12 cellular contexts compared by ENCODE assay signal in genomic region chr10:73758704-73759511, GRCh38. TPM values are rescaled to one million over a fixed set of nuclear protein-coding genes. Genes with fewer than 3 reads are reported as not detected.
DNase-seq lines count a peak whose midpoint lies in the region; ATAC-seq and TF ChIP-seq lines count a peak whose summit lies in the region.
"Had no signal": no experiment of that assay in that cellular context is flagged by ENCODE, and none has a peak within 500 bp of the region (broad histone marks: within the 10 kb centered on the region; RNA-seq: fewer than 3 reads in every experiment).

No MANE protein-coding gene starts in this region.

- peaks cover 49% of the 10 kb centered on the region for H3K36me3 ChIP-seq in CD8-positive, alpha-beta T cell (ENCODE audit: insufficient read depth, low read length)
- H3K36me3 ChIP-seq in lung (ENCODE audit: control insufficient read depth in 2 of 2, insufficient read depth in 2 of 2, low read length in 2 of 2): peaks cover 34 to 41% of the 10 kb centered on the region in 2 donors

- no peaks in the 10 kb centered on the region for H3K27me3 Mint-ChIP-seq in CD8-positive, alpha-beta T cell (ENCODE audit: low read depth)
- H3K27me3 Mint-ChIP-seq in T-helper 17 cell: no peaks in the 10 kb centered on the region

- intact Hi-C loops in CD8-positive, alpha-beta T cell (cut with DNase I, micrococcal nuclease): loop anchor here (2.0 kb wide), 1 partner anchor 14 kb away; the partner anchor contains the start of gene SEC24C (in 2 of the 2)

- H3K4me1 ChIP-seq in CD8-positive, alpha-beta T cell (ENCODE audit: insufficient read depth, low read length): peaks cover 29% of the 10 kb centered on the region
- peaks cover 0 to 8% of the 10 kb centered on the region in 2 donors for H3K4me1 ChIP-seq in lung (ENCODE audit: control insufficient read depth in 2 of 2, insufficient read depth in 2 of 2, low read length in 2 of 2)

- H3K27me3 ChIP-seq in CD8-positive, alpha-beta T cell (ENCODE audit: insufficient read depth, low read length): no peaks in the 10 kb centered on the region
- no peaks in the 10 kb centered on the region for H3K27me3 ChIP-seq in lung (ENCODE audit: control insufficient read depth, insufficient read depth)
- H3K27me3 ChIP-seq: Peyer's patch had no signal

- peak; percentile 10 for ATAC-seq in CD8-positive, alpha-beta T cell
- ATAC-seq in HG02885 (IDR thresholded peaks at IDR 0.05; ENCODE audit: poor library complexity, unreplicated experiment) (peak; percentile 10), T-helper 17 cell (no peak), lung (ENCODE audit: insufficient read depth, low FRiP score) (peak; percentile 44), HG03457 (IDR thresholded peaks at IDR 0.05; ENCODE audit: unreplicated experiment) (no peak)

- peak in 2 of 7 experiments; percentile 24 to 32 for DNase-seq in CD8-positive, alpha-beta T cell
- no peak for DNase-seq in T-helper 17 cell
- no peak for DNase-seq in lung (ENCODE audit: low spot score)
- no peak for DNase-seq in D341Med (ENCODE audit: low spot score)
- DNase-seq in amygdala (lab: John Stamatoyannopoulos, UW): no peak
- no peak for DNase-seq in retina
- DNase-seq: NCI-H2081 treated with DMSO at 0.1 percent for 48 hours had no signal

- peak overlapping the region; percentile 44 for H3K27ac ChIP-seq in CD8-positive, alpha-beta T cell (ENCODE audit: low read depth, low read length)
- peak overlapping the region in 1 of 2 donors; percentile 89 for H3K27ac ChIP-seq in lung (ENCODE audit: low read depth in 1 of 2, low read length in 1 of 2)
- H3K27ac ChIP-seq: C4-2B had no signal

- H3K36me3 Mint-ChIP-seq in CD8-positive, alpha-beta T cell: peaks cover 74% of the 10 kb centered on the region
- peaks cover 15% of the 10 kb centered on the region for H3K36me3 Mint-ChIP-seq in T-helper 17 cell (ENCODE audit: low read depth)

- no peaks in the 10 kb centered on the region for H3K9me3 Mint-ChIP-seq in CD8-positive, alpha-beta T cell
- H3K9me3 Mint-ChIP-seq: neural crest cell had no signal

- peak overlapping the region; percentile 64 for H3K4me3 Mint-ChIP-seq in CD8-positive, alpha-beta T cell
- H3K4me3 Mint-ChIP-seq in T-helper 17 cell: peak overlapping the region; percentile 78
- H3K4me3 Mint-ChIP-seq: neural crest cell had no signal

- H3K4me1 Mint-ChIP-seq in CD8-positive, alpha-beta T cell (ENCODE audit: low read depth): peaks cover 65% of the 10 kb centered on the region
- H3K4me1 Mint-ChIP-seq in T-helper 17 cell: peaks cover 44% of the 10 kb centered on the region
- H3K4me1 Mint-ChIP-seq: neural crest cell had no signal

- CTCF ChIA-PET in CD8-positive, alpha-beta T cell (lab: Charles Lee): interaction anchor here (0.7 to 3.3 kb wide), 6 partner anchors 10 to 182 kb away, joined by 3 to 19 read pairs (median 4); a partner anchor contains a TSS

- WGBS in lung, 2 donors: 58 to 77% methylated on average over 9 of the region's 9 CpGs

- no peaks in the 10 kb centered on the region for H3K9me3 ChIP-seq in CD8-positive, alpha-beta T cell (ENCODE audit: low read length)
- H3K9me3 ChIP-seq in T-helper 17 cell (ENCODE audit: control insufficient read depth, low read length, poor library complexity, severe bottlenecking): no peaks in the 10 kb centered on the region
- H3K9me3 ChIP-seq in lung (ENCODE audit: control insufficient read depth in 2 of 2, insufficient read depth in 1 of 2, low read length in 1 of 2): no peaks in the 10 kb centered on the region
- H3K9me3 ChIP-seq: Peyer's patch had no signal

- H3K27ac Mint-ChIP-seq in CD8-positive, alpha-beta T cell: peak overlapping the region; percentile 91
- H3K27ac Mint-ChIP-seq in T-helper 17 cell: peak overlapping the region; percentile 91

- POLR2A ChIA-PET in CD8-positive, alpha-beta T cell (lab: Charles Lee): interaction anchor here (0.8 to 2.9 kb wide), 12 partner anchors 9 to 121 kb away, joined by 3 to 28 read pairs (median 4); partner anchors contain the start of genes CHCHD1 and SEC24C

- no peak for TF ChIP-seq CTCF in CD8-positive, alpha-beta T cell (IDR thresholded peaks at IDR 0.05)
- no peak for TF ChIP-seq CTCF in lung (IDR thresholded peaks at IDR 0.05; ENCODE audit: control extremely low read depth, extremely low read depth)

- no peak overlapping the region for H3K4me3 ChIP-seq in CD8-positive, alpha-beta T cell (ENCODE audit: low read depth, low read length)
- no peak overlapping the region for H3K4me3 ChIP-seq in lung
- H3K4me3 ChIP-seq: Peyer's patch had no signal

RNA-seq across cellular contexts. Expression of gene SEC24C, which starts 14.7 kb away (rescaled TPM):
- total RNA-seq in CD8-positive, alpha-beta T cell: 10 to 100 TPM; 76.9 to 78.6 TPM
- 10 to 100 TPM; 85.0 to 85.5 TPM for total RNA-seq in T-helper 17 cell
- total RNA-seq in lung: 10 to 100 TPM; 67.3 to 77.4 TPM
- 10 to 100 TPM; 42.3 to 47.6 TPM for polyA plus RNA-seq in lung

RNA-seq across cellular contexts. Expression of gene CHCHD1, which starts 22.9 kb away (rescaled TPM):
- total RNA-seq in CD8-positive, alpha-beta T cell: 1 to 10 TPM; 7.2 to 8.1 TPM
- total RNA-seq in T-helper 17 cell: 1 to 10 TPM; 6.6 to 7.6 TPM
- total RNA-seq in lung: 10 to 100 TPM; 18.7 to 22.5 TPM
- 10 to 100 TPM; 53.2 to 88.3 TPM for polyA plus RNA-seq in lung

RNA-seq across cellular contexts. Expression of gene ZSWIM8, which starts 26.5 kb away (rescaled TPM):
- total RNA-seq in CD8-positive, alpha-beta T cell: 10 to 100 TPM; 68.2 to 72.4 TPM
- total RNA-seq in T-helper 17 cell: 10 to 100 TPM; 71.7 to 74.7 TPM
- 100 to 1,000 TPM in 1 of 2 donors, 10 to 100 TPM in 1; 78.0 to 108 TPM for total RNA-seq in lung
- 100 to 1,000 TPM in 1 of 2 donors, 10 to 100 TPM in 1; 70.3 to 113 TPM for polyA plus RNA-seq in lung

RNA-seq across cellular contexts. Expression of gene NDST2, which starts 52.5 kb away (rescaled TPM):
- total RNA-seq in CD8-positive, alpha-beta T cell: 100 to 1,000 TPM; 152 to 154 TPM
- total RNA-seq in T-helper 17 cell (10 to 100 TPM; 80.6 to 80.9 TPM), lung (10 to 100 TPM; 30.8 to 38.7 TPM)
- 10 to 100 TPM; 10.9 to 35.3 TPM for polyA plus RNA-seq in lung

Comparison
In these comparisons a context has a peak if more than half of its experiments do, and no peak if none do; other contexts are left out.
1. ATAC-seq: peak in CD8-positive, alpha-beta T cell (single experiment), HG02885 (single experiment) and lung (single experiment); none in T-helper 17 cell (single experiment) and HG03457 (single experiment).